In the genomic region with DNA sequence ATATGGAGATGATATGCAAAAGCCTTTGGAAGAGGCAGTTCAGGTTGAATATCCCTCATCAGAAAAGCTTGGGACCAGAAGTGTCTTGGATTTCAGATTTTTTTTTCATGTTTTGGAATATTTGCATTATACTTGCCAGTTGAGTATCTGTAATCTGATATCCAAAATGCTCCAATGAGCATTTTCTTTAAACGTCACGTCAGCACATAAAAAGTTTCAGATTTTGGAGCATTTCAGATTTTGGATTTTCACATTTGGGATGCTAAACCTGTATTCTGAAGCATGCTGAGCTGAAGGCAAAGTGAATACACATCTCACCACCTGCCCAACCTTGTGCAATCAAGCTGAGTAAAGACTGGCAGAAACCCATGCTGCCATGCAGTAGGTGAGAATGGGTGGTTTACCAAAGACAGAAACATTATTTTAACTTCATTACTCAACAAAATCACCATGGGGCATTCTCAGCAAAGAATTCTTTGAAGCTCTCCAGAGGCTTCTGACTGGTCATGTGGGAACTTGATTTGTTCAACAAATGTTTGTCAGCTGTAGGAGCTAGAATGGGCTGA, we compare ENCODE assay signal across 23 cellular contexts.
DNase-seq lines count a peak whose midpoint lies in the region; ATAC-seq and TF ChIP-seq lines count a peak whose summit lies in the region.
"Had no signal": no experiment of that assay in that cellular context is flagged by ENCODE, and none has a peak within 500 bp of the region (broad histone marks: within the 10 kb centered on the region; RNA-seq: fewer than 3 reads in every experiment).

No MANE protein-coding gene starts in this region.

- no peak for TF ChIP-seq POLR2A in breast epithelium (IDR thresholded peaks at IDR 0.05)

- no peak overlapping the region for H3K4me3 ChIP-seq in breast epithelium
- H3K4me3 ChIP-seq: body of pancreas, GM23338, tibial nerve had no signal

- no peaks in the 10 kb centered on the region for H3K9me3 ChIP-seq in breast epithelium
- H3K9me3 ChIP-seq: BE2C, body of pancreas, tibial nerve had no signal

- CTCF ChIA-PET in MCF 10A (lab: Yijun Ruan, JAX): interaction anchor here (0.6 to 4.8 kb wide), 6 partner anchors 12 to 339 kb away, joined by 3 to 36 read pairs (median 4); no protein-coding TSS in a partner anchor

- no peaks in the 10 kb centered on the region for H3K36me3 Mint-ChIP-seq in MCF 10A (ENCODE audit: insufficient read depth, unreplicated experiment)
- peaks cover 11% of the 10 kb centered on the region for H3K36me3 Mint-ChIP-seq in stimulated activated effector memory CD8-positive, alpha-beta T cell treated with anti-CD3 and anti-CD28 coated beads, Interleukin-12 subunit alpha, Interleukin-12 subunit beta, amount 100 ng/mL, for 72 hours

- intact Hi-C loops in MCF 10A (cut with micrococcal nuclease) (no loop called here), breast epithelium (cut with DNase I; ENCODE audit: low total_unique reads) (no loop called here)

- DNase-seq in MCF 10A (ENCODE audit: unreplicated experiment) (peak; percentile 45), breast epithelium (ENCODE audit: low spot score in 2 of 2) (no peak), NCI-H526 treated with DMSO at 0.1 percent for 48 hours (lab: John Stamatoyannopoulos, UW) (peak; percentile 51), foreskin keratinocyte (peak; percentile 23 to 37)
- DNase-seq in stimulated activated effector memory CD8-positive, alpha-beta T cell treated with anti-CD3 and anti-CD28 coated beads, Interleukin-12 subunit alpha, Interleukin-12 subunit beta, amount 100 ng/mL, for 72 hours (ENCODE audit: low spot score in 2 of 2): no peak
- DNase-seq: activated CD8-positive, alpha-beta memory T cell treated with anti-CD3 and anti-CD28 coated beads for 24 hours; activated gamma-delta T cell treated with Interleukin-2 at 50 U/mL for 16 hours; BE2C; body of pancreas; COR-L47; DMS79; effector CD4-positive, alpha-beta T cell; foreskin fibroblast; GF-D8; left colon; NCI-H510A; Right ventricle myocardium superior had no signal

- H3K27ac ChIP-seq in breast epithelium (no peak overlapping the region), foreskin keratinocyte (no peak overlapping the region)
- H3K27ac ChIP-seq: body of pancreas had no signal

- ATAC-seq in foreskin keratinocyte (no peak), GM18868 (IDR thresholded peaks at IDR 0.05; ENCODE audit: unreplicated experiment) (no peak), HG02759 (IDR thresholded peaks at IDR 0.05; ENCODE audit: unreplicated experiment) (no peak), HG02623 (IDR thresholded peaks at IDR 0.05; ENCODE audit: unreplicated experiment) (no peak)
- ATAC-seq in stimulated activated effector memory CD8-positive, alpha-beta T cell treated with anti-CD3 and anti-CD28 coated beads, Interleukin-12 subunit alpha, Interleukin-12 subunit beta, amount 100 ng/mL, for 72 hours: peak; percentile 62
- ATAC-seq: body of pancreas, GM23338, left colon had no signal

- TF ChIP-seq CTCF in MCF 10A (IDR thresholded peaks at IDR 0.05; ENCODE audit: unreplicated experiment): no peak
- no peak for TF ChIP-seq CTCF in breast epithelium (IDR thresholded peaks at IDR 0.05)
- no peak for TF ChIP-seq CTCF in foreskin keratinocyte (conservative IDR thresholded peaks at IDR 0.05)

- no peak overlapping the region for H3K27ac Mint-ChIP-seq in MCF 10A (ENCODE audit: low read depth, unreplicated experiment)
- H3K27ac Mint-ChIP-seq in stimulated activated effector memory CD8-positive, alpha-beta T cell treated with anti-CD3 and anti-CD28 coated beads, Interleukin-12 subunit alpha, Interleukin-12 subunit beta, amount 100 ng/mL, for 72 hours: peak overlapping the region; percentile 79
- H3K27ac Mint-ChIP-seq: GM23338; T-helper 2 cell treated with Interferon-gamma antibody and Interleukin-4, amounts not matched to agents 5 μg/mL and 100 μg/mL, for 36 hours had no signal

- POLR2A ChIA-PET in MCF 10A (lab: Yijun Ruan, JAX): interaction anchor here (0.8 to 1.6 kb wide), 3 partner anchors 16 to 340 kb away, joined by 3 to 5 read pairs (median 3); no protein-coding TSS in a partner anchor

- H3K4me1 Mint-ChIP-seq in MCF 10A (ENCODE audit: insufficient read depth, unreplicated experiment): peaks cover 6% of the 10 kb centered on the region
- H3K4me1 Mint-ChIP-seq in stimulated activated effector memory CD8-positive, alpha-beta T cell treated with anti-CD3 and anti-CD28 coated beads, Interleukin-12 subunit alpha, Interleukin-12 subunit beta, amount 100 ng/mL, for 72 hours: peaks cover 61% of the 10 kb centered on the region

- H3K36me3 ChIP-seq in breast epithelium: no peaks in the 10 kb centered on the region
- H3K36me3 ChIP-seq: BE2C, tibial nerve had no signal

- H3K27me3 ChIP-seq in breast epithelium: peaks cover 0 to 7% of the 10 kb centered on the region in 2 donors
- H3K27me3 ChIP-seq in foreskin keratinocyte: no peaks in the 10 kb centered on the region
- H3K27me3 ChIP-seq: BE2C, body of pancreas, tibial nerve had no signal

- H3K9me3 Mint-ChIP-seq in MCF 10A (ENCODE audit: unreplicated experiment): no peaks in the 10 kb centered on the region
- H3K9me3 Mint-ChIP-seq in stimulated activated effector memory CD8-positive, alpha-beta T cell treated with anti-CD3 and anti-CD28 coated beads, Interleukin-12 subunit alpha, Interleukin-12 subunit beta, amount 100 ng/mL, for 72 hours: no peaks in the 10 kb centered on the region
- H3K9me3 Mint-ChIP-seq: GM23338; T-helper 2 cell treated with Interferon-gamma antibody and Interleukin-4, amounts not matched to agents 5 μg/mL and 100 μg/mL, for 36 hours had no signal

- no peak overlapping the region for H3K4me3 Mint-ChIP-seq in MCF 10A (ENCODE audit: unreplicated experiment)
- peak overlapping the region; percentile 41 for H3K4me3 Mint-ChIP-seq in stimulated activated effector memory CD8-positive, alpha-beta T cell treated with anti-CD3 and anti-CD28 coated beads, Interleukin-12 subunit alpha, Interleukin-12 subunit beta, amount 100 ng/mL, for 72 hours
- H3K4me3 Mint-ChIP-seq: GM23338; T-helper 2 cell treated with Interferon-gamma antibody and Interleukin-4, amounts not matched to agents 5 μg/mL and 100 μg/mL, for 36 hours had no signal

- H3K27me3 Mint-ChIP-seq in MCF 10A (ENCODE audit: insufficient read depth, unreplicated experiment): peaks cover 43% of the 10 kb centered on the region

- no TSS peak for BruUV-seq in MCF 10A (replicated peaks; lab: Mats Ljungman, UMichigan)

- H3K4me1 ChIP-seq in breast epithelium (no peaks in the 10 kb centered on the region), foreskin keratinocyte (no peaks in the 10 kb centered on the region)
- H3K4me1 ChIP-seq: BE2C, body of pancreas, tibial nerve had no signal

Comparison
In these comparisons a context has a peak if more than half of its experiments do, and no peak if none do; other contexts are left out.
1. DNase-seq: peak in MCF 10A (single experiment), NCI-H526 treated with DMSO at 0.1 percent for 48 hours (single experiment) and foreskin keratinocyte (2 of 2); none in breast epithelium (0 of 2) and stimulated activated effector memory CD8-positive, alpha-beta T cell treated with anti-CD3 and anti-CD28 coated beads, Interleukin-12 subunit alpha, Interleukin-12 subunit beta, amount 100 ng/mL, for 72 hours (0 of 2).